1 cellular context compared by ENCODE assay signal in genomic region chr10:24806262-24806661, GRCh38.
TF ChIP-seq lines count a peak whose summit lies in the region.

No MANE protein-coding gene starts in this region.

TF ChIP-seq in K562, 482 proteins besides CTCF, POLR2A, EP300 and RAD21 (continued from another document):
- TF ChIP-seq TRIM25 (IDR thresholded peaks at IDR 0.05; ENCODE audit: borderline replicate concordance): no peak
- no peak for TF ChIP-seq TARDBP (IDR thresholded peaks at IDR 0.05)
- no peak for TF ChIP-seq STAG1 (CRISPR knock-in tag; IDR thresholded peaks at IDR 0.05; ENCODE audit: borderline replicate concordance)
- TF ChIP-seq ZFP36 (IDR thresholded peaks at IDR 0.05; ENCODE audit: low read depth, low read length, partially characterized antibody): no peak
- TF ChIP-seq PCBP1 (IDR thresholded peaks at IDR 0.05; ENCODE audit: low read depth, low read length, poor library complexity, severe bottlenecking): no peak
- no peak for TF ChIP-seq MEF2A (IDR thresholded peaks at IDR 0.05; ENCODE audit: control insufficient read depth, low read depth, low read length)
